In genomic region chr7:7620224-7620623, GRCh38 we compare ENCODE assay signal across 1 cellular context.
TF ChIP-seq lines count a peak whose summit lies in the region.

No MANE protein-coding gene starts in this region.

TF ChIP-seq in K562, 482 proteins besides CTCF, POLR2A, EP300 and RAD21:
- TF ChIP-seq CEBPB (tag; IDR thresholded peaks at IDR 0.05) (peak; percentile 81), ZNF75A (CRISPR knock-in tag; IDR thresholded peaks at IDR 0.05) (no peak), CEBPG (CRISPR knock-in tag; IDR thresholded peaks at IDR 0.05) (no peak), CEBPG (tag; conservative IDR thresholded peaks at IDR 0.05 in 1 of 2, IDR thresholded peaks at IDR 0.05 in 1 of 2) (peak; percentile 60 to 91)
TF ChIP-seq in K562: peak in this region for 2.
